ENCODE assay signal across 19 cellular contexts in genomic region chr2:204023088-204023487, GRCh38.
DNase-seq lines count a peak whose midpoint lies in the region; ATAC-seq and TF ChIP-seq lines count a peak whose summit lies in the region.
"Had no signal": no experiment of that assay in that cellular context is flagged by ENCODE, and none has a peak within 500 bp of the region (broad histone marks: within the 10 kb centered on the region; RNA-seq: fewer than 3 reads in every experiment).

No MANE protein-coding gene starts in this region.

- no peaks in the 10 kb centered on the region for H3K27me3 ChIP-seq in CD4-positive, alpha-beta T cell (ENCODE audit: control insufficient read depth, insufficient read depth, low read length)
- no peaks in the 10 kb centered on the region for H3K27me3 ChIP-seq in neural progenitor cell
- no peaks in the 10 kb centered on the region for H3K27me3 ChIP-seq in MM.1S (replicated peaks; ENCODE audit: insufficient read depth, low read length)

- H3K4me3 Mint-ChIP-seq in activated CD4-positive, alpha-beta T cell treated with anti-CD3 and anti-CD28 coated beads, Interleukin-2, amount 10 ng/mL, durations not matched to agents 7 days and 5 days: no peak overlapping the region
- no peak overlapping the region for H3K4me3 Mint-ChIP-seq in CD4-positive, alpha-beta T cell
- H3K4me3 Mint-ChIP-seq in activated CD4-positive, alpha-beta memory T cell treated with anti-CD3 and anti-CD28 coated beads for 36 hours: peak overlapping the region; percentile 28
- no peak overlapping the region for H3K4me3 Mint-ChIP-seq in neural progenitor cell

- POLR2A ChIA-PET in activated CD4-positive, alpha-beta T cell treated with anti-CD3 and anti-CD28 coated beads, Interleukin-2, amount 10 ng/mL, durations not matched to agents 7 days and 5 days (lab: Charles Lee): interaction anchor here (0.6 kb wide), 1 partner anchor 87 kb away, joined by 4 read pairs; no protein-coding TSS in a partner anchor
- POLR2A ChIA-PET in CD4-positive, alpha-beta T cell (lab: Charles Lee): interaction anchor here (0.8 to 1.9 kb wide), 3 partner anchors 24 to 36 kb away, joined by 3 to 11 read pairs (median 3); no protein-coding TSS in a partner anchor
- POLR2A ChIA-PET in activated CD4-positive, alpha-beta memory T cell treated with anti-CD3 and anti-CD28 coated beads for 36 hours (lab: Charles Lee): interaction anchor here (0.9 to 1.3 kb wide), 2 partner anchors 20 to 89 kb away, joined by 3 to 5 read pairs; no protein-coding TSS in a partner anchor

- H3K36me3 ChIP-seq in neural progenitor cell: no peaks in the 10 kb centered on the region
- H3K36me3 ChIP-seq in MM.1S (replicated peaks; ENCODE audit: insufficient read depth, low read length): no peaks in the 10 kb centered on the region
- H3K36me3 ChIP-seq: HAP-1 had no signal

- peaks cover 11% of the 10 kb centered on the region for H3K36me3 Mint-ChIP-seq in activated CD4-positive, alpha-beta T cell treated with anti-CD3 and anti-CD28 coated beads, Interleukin-2, amount 10 ng/mL, durations not matched to agents 7 days and 5 days (ENCODE audit: low read depth)
- H3K36me3 Mint-ChIP-seq in CD4-positive, alpha-beta T cell (ENCODE audit: low read depth): no peaks in the 10 kb centered on the region
- H3K36me3 Mint-ChIP-seq in activated CD4-positive, alpha-beta memory T cell treated with anti-CD3 and anti-CD28 coated beads for 36 hours: peaks cover 3% of the 10 kb centered on the region
- no peaks in the 10 kb centered on the region for H3K36me3 Mint-ChIP-seq in neural progenitor cell

- DNase-seq in activated CD4-positive, alpha-beta T cell treated with anti-CD3 and anti-CD28 coated beads, Interleukin-2, amount 10 ng/mL, durations not matched to agents 7 days and 5 days: no peak
- DNase-seq in activated CD4-positive, alpha-beta T cell treated with anti-CD3 and anti-CD28 coated beads, Interleukin-2, amount 50 U/mL, for 48 hours: no peak
- DNase-seq in CD4-positive, alpha-beta T cell: peak in 2 of 10 experiments; percentile 25 to 29
- DNase-seq in activated CD4-positive, alpha-beta memory T cell treated with anti-CD3 and anti-CD28 coated beads for 36 hours: peak; percentile 24
- DNase-seq in neural progenitor cell (ENCODE audit: low spot score) (no peak), MM.1S (no peak), substantia nigra (lab: John Stamatoyannopoulos, UW) (no peak)
- DNase-seq: C1 segment of cervical spinal cord, DMS79, Karpas-422, NCI-H187 treated with DMSO at 0.1 percent for 48 hours, NCI-H2171, NCI-H446 treated with DMSO at 0.1 percent for 48 hours, NCI-H774, Right ventricle myocardium superior had no signal

- H3F3A ChIP-seq in neural progenitor cell (ENCODE audit: low read depth): no peaks in the 10 kb centered on the region
- H3F3A ChIP-seq in MM.1S (ENCODE audit: insufficient read depth, low read length): no peaks in the 10 kb centered on the region

- no peak for TF ChIP-seq CTCF in CD4-positive, alpha-beta T cell (IDR thresholded peaks at IDR 0.05)
- TF ChIP-seq CTCF in neural progenitor cell (IDR thresholded peaks at IDR 0.05): no peak
- TF ChIP-seq CTCF in MM.1S (IDR thresholded peaks at IDR 0.05; ENCODE audit: low read length): no peak

- intact Hi-C loops in CD4-positive, alpha-beta T cell (cut with DNase I, micrococcal nuclease): no loop called here
- intact Hi-C loops in activated CD4-positive, alpha-beta memory T cell treated with anti-CD3 and anti-CD28 coated beads for 36 hours (cut with micrococcal nuclease): no loop called here

- H3K4me2 ChIP-seq in neural progenitor cell: no peak overlapping the region
- H3K4me2 ChIP-seq in MM.1S (ENCODE audit: low read depth, low read length): no peak overlapping the region

- peaks cover 4% of the 10 kb centered on the region for H3K4me1 ChIP-seq in neural progenitor cell
- peaks cover 29% of the 10 kb centered on the region for H3K4me1 ChIP-seq in MM.1S (ENCODE audit: low read length)
- H3K4me1 ChIP-seq: HAP-1 had no signal

- no peaks in the 10 kb centered on the region for H3K27me3 Mint-ChIP-seq in activated CD4-positive, alpha-beta T cell treated with anti-CD3 and anti-CD28 coated beads, Interleukin-2, amount 10 ng/mL, durations not matched to agents 7 days and 5 days
- no peaks in the 10 kb centered on the region for H3K27me3 Mint-ChIP-seq in CD4-positive, alpha-beta T cell
- H3K27me3 Mint-ChIP-seq in activated CD4-positive, alpha-beta memory T cell treated with anti-CD3 and anti-CD28 coated beads for 36 hours: no peaks in the 10 kb centered on the region
- H3K27me3 Mint-ChIP-seq in neural progenitor cell (ENCODE audit: insufficient read depth, low read depth): no peaks in the 10 kb centered on the region

- ATAC-seq in CD4-positive, alpha-beta T cell (ENCODE audit: poor library complexity): peak; percentile 68
- ATAC-seq in HG03469 (IDR thresholded peaks at IDR 0.05; ENCODE audit: unreplicated experiment): no peak
- ATAC-seq: Panc1 had no signal

- H3K9me3 Mint-ChIP-seq in activated CD4-positive, alpha-beta T cell treated with anti-CD3 and anti-CD28 coated beads, Interleukin-2, amount 10 ng/mL, durations not matched to agents 7 days and 5 days: peaks cover 4% of the 10 kb centered on the region
- H3K9me3 Mint-ChIP-seq in CD4-positive, alpha-beta T cell: no peaks in the 10 kb centered on the region
- peaks cover 4% of the 10 kb centered on the region for H3K9me3 Mint-ChIP-seq in activated CD4-positive, alpha-beta memory T cell treated with anti-CD3 and anti-CD28 coated beads for 36 hours
- H3K9me3 Mint-ChIP-seq in neural progenitor cell: no peaks in the 10 kb centered on the region

- H2AFZ ChIP-seq in neural progenitor cell (replicated peaks): peak overlapping the region; percentile 12
- no peak overlapping the region for H2AFZ ChIP-seq in MM.1S (ENCODE audit: low read length)

- no peaks in the 10 kb centered on the region for H4K20me1 ChIP-seq in neural progenitor cell (ENCODE audit: low read depth)
- H4K20me1 ChIP-seq in MM.1S (ENCODE audit: insufficient read depth, low read length): no peaks in the 10 kb centered on the region

- CTCF ChIA-PET in activated CD4-positive, alpha-beta T cell treated with anti-CD3 and anti-CD28 coated beads, Interleukin-2, amount 10 ng/mL, durations not matched to agents 7 days and 5 days (lab: Charles Lee): interaction anchor here (0.8 to 1.8 kb wide), 4 partner anchors 8 to 24 kb away, joined by 3 to 5 read pairs (median 4); no protein-coding TSS in a partner anchor
- CTCF ChIA-PET in CD4-positive, alpha-beta T cell (lab: Charles Lee): interaction anchor here (1.0 to 1.2 kb wide), 3 partner anchors 9 to 49 kb away, joined by 3 read pairs; no protein-coding TSS in a partner anchor
- CTCF ChIA-PET in activated CD4-positive, alpha-beta memory T cell treated with anti-CD3 and anti-CD28 coated beads for 36 hours (lab: Charles Lee): interaction anchor here (1.0 to 4.8 kb wide), 12 partner anchors 17 to 156 kb away, joined by 3 to 36 read pairs (median 5); no protein-coding TSS in a partner anchor

- no peak overlapping the region for H3K27ac ChIP-seq in CD4-positive, alpha-beta T cell (ENCODE audit: low read depth, low read length)
- no peak overlapping the region for H3K27ac ChIP-seq in neural progenitor cell
- no peak overlapping the region for H3K27ac ChIP-seq in MM.1S (ENCODE audit: low read length)
- no peak overlapping the region for H3K27ac ChIP-seq in substantia nigra (ENCODE audit: low read depth, low read length, poor library complexity, severe bottlenecking)

- no peaks in the 10 kb centered on the region for H3K9me3 ChIP-seq in CD4-positive, alpha-beta T cell (ENCODE audit: control insufficient read depth, low read length)
- no peaks in the 10 kb centered on the region for H3K9me3 ChIP-seq in neural progenitor cell (ENCODE audit: low read depth)
- H3K9me3 ChIP-seq in MM.1S (replicated peaks; ENCODE audit: insufficient read depth, low read length): no peaks in the 10 kb centered on the region
- H3K9me3 ChIP-seq: HAP-1 had no signal

- no peaks in the 10 kb centered on the region for H3K9me2 ChIP-seq in MM.1S (replicated peaks; ENCODE audit: insufficient read depth, low read length)

- H3K4me1 Mint-ChIP-seq in activated CD4-positive, alpha-beta T cell treated with anti-CD3 and anti-CD28 coated beads, Interleukin-2, amount 10 ng/mL, durations not matched to agents 7 days and 5 days: peaks cover 71% of the 10 kb centered on the region
- H3K4me1 Mint-ChIP-seq in CD4-positive, alpha-beta T cell (ENCODE audit: low read depth): peaks cover 38% of the 10 kb centered on the region
- peaks cover 79% of the 10 kb centered on the region for H3K4me1 Mint-ChIP-seq in activated CD4-positive, alpha-beta memory T cell treated with anti-CD3 and anti-CD28 coated beads for 36 hours (ENCODE audit: low read depth)
- H3K4me1 Mint-ChIP-seq in neural progenitor cell: peaks cover 5% of the 10 kb centered on the region

- H3K4me3 ChIP-seq in neural progenitor cell (no peak overlapping the region), MM.1S (ENCODE audit: low read length) (no peak overlapping the region)
- H3K4me3 ChIP-seq: GM12878, HAP-1 had no signal

- H3K79me2 ChIP-seq in neural progenitor cell (ENCODE audit: low read depth) (no peaks in the 10 kb centered on the region), MM.1S (ENCODE audit: low read length) (no peaks in the 10 kb centered on the region)

- peak overlapping the region; percentile 52 for H3K27ac Mint-ChIP-seq in activated CD4-positive, alpha-beta T cell treated with anti-CD3 and anti-CD28 coated beads, Interleukin-2, amount 10 ng/mL, durations not matched to agents 7 days and 5 days
- peak overlapping the region; percentile 52 for H3K27ac Mint-ChIP-seq in CD4-positive, alpha-beta T cell
- H3K27ac Mint-ChIP-seq in activated CD4-positive, alpha-beta memory T cell treated with anti-CD3 and anti-CD28 coated beads for 36 hours: peak overlapping the region; percentile 82
- H3K27ac Mint-ChIP-seq in neural progenitor cell: no peak overlapping the region

- no peak overlapping the region for H3K9ac ChIP-seq in neural progenitor cell
- no peak overlapping the region for H3K9ac ChIP-seq in MM.1S (ENCODE audit: low read length)
